Comparison of ENCODE assay signal across 1 cellular context in genomic region chr6:5141046-5141445, GRCh38.
TF ChIP-seq lines count a peak whose summit lies in the region.

No MANE protein-coding gene starts in this region.

TF ChIP-seq in HepG2, 621 proteins besides CTCF, POLR2A, EP300 and RAD21 (continued from another document):
- TF ChIP-seq STAT6 (CRISPR knock-in tag; IDR thresholded peaks at IDR 0.05; ENCODE audit: borderline replicate concordance) (no peak), FOXO4 (CRISPR knock-in tag; conservative IDR thresholded peaks at IDR 0.05) (no peak), ZNF720 (CRISPR knock-in tag; IDR thresholded peaks at IDR 0.05) (no peak), ZNF687 (CRISPR knock-in tag; IDR thresholded peaks at IDR 0.05) (no peak), E2F2 (CRISPR knock-in tag; IDR thresholded peaks at IDR 0.05; ENCODE audit: borderline replicate concordance) (no peak), AGO2 (optimal IDR thresholded peaks at IDR 0.05; ENCODE audit: low read depth, low read length) (no peak), SMAD9 (CRISPR knock-in tag; IDR thresholded peaks at IDR 0.05) (no peak), KAT8 (CRISPR knock-in tag; IDR thresholded peaks at IDR 0.05) (no peak), TOPORS (CRISPR knock-in tag; IDR thresholded peaks at IDR 0.05) (no peak), POLR2G (IDR thresholded peaks at IDR 0.05; ENCODE audit: low read depth, low read length) (no peak), ZNF101 (CRISPR knock-in tag; IDR thresholded peaks at IDR 0.05; ENCODE audit: borderline replicate concordance, low read depth) (no peak), FOXC1 (CRISPR knock-in tag; IDR thresholded peaks at IDR 0.05; ENCODE audit: borderline replicate concordance) (no peak), ZNF12 (CRISPR knock-in tag; IDR thresholded peaks at IDR 0.05) (no peak)
TF ChIP-seq in HepG2: peak in this region for 0.
